Comparison of ENCODE assay signal across 20 cellular contexts in genomic region chr2:99898649-99899048, GRCh38.
"Had no signal": no experiment of that assay in that cellular context is flagged by ENCODE, and none has a peak within 500 bp of the region (broad histone marks: within the 10 kb centered on the region; RNA-seq: fewer than 3 reads in every experiment).

No MANE protein-coding gene starts in this region.

- H3K27ac ChIP-seq: left lung, tibial artery had no signal

- ATAC-seq: effector memory CD8-positive, alpha-beta T cell; left lung; mucosa of descending colon had no signal

- H3K27me3 ChIP-seq: left lung, tibial artery had no signal

- H3K9me3 ChIP-seq: left lung, mucosa of descending colon, tibial artery had no signal

- H3K36me3 ChIP-seq: left lung, tibial artery had no signal

- H3K4me1 ChIP-seq: left lung, tibial artery had no signal

- H3K4me3 ChIP-seq: left lung, mucosa of descending colon, tibial artery had no signal

- DNase-seq: activated CD4-positive, alpha-beta T cell treated with anti-CD3 and anti-CD28 coated beads, Interleukin-2, amount 50 U/mL, for 1 hour; activated CD4-positive, CD25-positive, alpha-beta regulatory T cell treated with anti-CD3 and anti-CD28 coated beads, Interleukin-2, amount 50 U/mL, for 72 hours; activated CD8-positive, alpha-beta memory T cell treated with anti-CD3 and anti-CD28 coated beads for 24 hours; activated CD8-positive, alpha-beta memory T cell treated with anti-CD3 and anti-CD28 coated beads, Interleukin-2, amount 50 U/mL, for 48 hours; activated effector memory CD4-positive, alpha-beta T cell treated with Interleukin-2 at 50 U/mL for 16 hours; activated T-cell treated with anti-CD3 and anti-CD28 coated beads, Interleukin-2, amount 50 U/mL, for 48 hours; dermis blood vessel endothelial cell; effector memory CD8-positive, alpha-beta T cell; foreskin fibroblast; glutamatergic neuron; hypothalamus; left lung; mammary epithelial cell; mucosa of descending colon; naive thymus-derived CD4-positive, alpha-beta T cell; occipital lobe; retina; stimulated activated naive CD4-positive, alpha-beta T cell treated with Interleukin-2 at 50 U/mL for 16 hours; tibial artery had no signal

- FAIRE-seq: keratinocyte had no signal
